ENCODE assay signal across 1 cellular context in the genomic region with DNA sequence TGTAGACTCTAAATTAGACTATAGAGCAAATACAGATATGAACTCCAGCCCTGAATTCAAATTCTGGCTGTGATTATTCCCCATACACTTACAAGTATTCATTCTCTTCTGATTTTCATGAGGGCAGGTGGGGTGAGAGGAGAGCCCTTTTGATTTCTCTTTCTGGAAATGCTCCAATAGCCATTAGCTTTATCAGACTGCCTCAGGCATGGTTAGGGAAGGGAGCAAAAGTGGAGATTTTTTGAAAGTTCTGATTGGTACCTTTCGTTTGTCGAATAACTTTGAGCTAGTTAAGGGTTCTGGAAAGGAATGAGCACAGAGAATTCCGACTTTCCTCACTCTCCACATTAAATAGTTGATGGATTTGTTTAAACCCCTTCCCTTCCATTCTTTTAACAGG.
TF ChIP-seq lines count a peak whose summit lies in the region.

No MANE protein-coding gene starts in this region.

TF ChIP-seq in K562, 482 proteins besides CTCF, POLR2A, EP300 and RAD21:
- TF ChIP-seq NFIC (IDR thresholded peaks at IDR 0.05), result peak; percentile 63
- TF ChIP-seq BCL6 (CRISPR knock-in tag; IDR thresholded peaks at IDR 0.05), result no peak
- TF ChIP-seq ZNF766 (CRISPR knock-in tag; conservative IDR thresholded peaks at IDR 0.05), result no peak
- TF ChIP-seq, protein P1, sequence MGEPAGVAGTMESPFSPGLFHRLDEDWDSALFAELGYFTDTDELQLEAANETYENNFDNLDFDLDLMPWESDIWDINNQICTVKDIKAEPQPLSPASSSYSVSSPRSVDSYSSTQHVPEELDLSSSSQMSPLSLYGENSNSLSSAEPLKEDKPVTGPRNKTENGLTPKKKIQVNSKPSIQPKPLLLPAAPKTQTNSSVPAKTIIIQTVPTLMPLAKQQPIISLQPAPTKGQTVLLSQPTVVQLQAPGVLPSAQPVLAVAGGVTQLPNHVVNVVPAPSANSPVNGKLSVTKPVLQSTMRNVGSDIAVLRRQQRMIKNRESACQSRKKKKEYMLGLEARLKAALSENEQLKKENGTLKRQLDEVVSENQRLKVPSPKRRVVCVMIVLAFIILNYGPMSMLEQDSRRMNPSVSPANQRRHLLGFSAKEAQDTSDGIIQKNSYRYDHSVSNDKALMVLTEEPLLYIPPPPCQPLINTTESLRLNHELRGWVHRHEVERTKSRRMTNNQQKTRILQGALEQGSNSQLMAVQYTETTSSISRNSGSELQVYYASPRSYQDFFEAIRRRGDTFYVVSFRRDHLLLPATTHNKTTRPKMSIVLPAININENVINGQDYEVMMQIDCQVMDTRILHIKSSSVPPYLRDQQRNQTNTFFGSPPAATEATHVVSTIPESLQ (CRISPR knock-in tag; IDR thresholded peaks at IDR 0.05), result no peak
- TF ChIP-seq, protein P2, sequence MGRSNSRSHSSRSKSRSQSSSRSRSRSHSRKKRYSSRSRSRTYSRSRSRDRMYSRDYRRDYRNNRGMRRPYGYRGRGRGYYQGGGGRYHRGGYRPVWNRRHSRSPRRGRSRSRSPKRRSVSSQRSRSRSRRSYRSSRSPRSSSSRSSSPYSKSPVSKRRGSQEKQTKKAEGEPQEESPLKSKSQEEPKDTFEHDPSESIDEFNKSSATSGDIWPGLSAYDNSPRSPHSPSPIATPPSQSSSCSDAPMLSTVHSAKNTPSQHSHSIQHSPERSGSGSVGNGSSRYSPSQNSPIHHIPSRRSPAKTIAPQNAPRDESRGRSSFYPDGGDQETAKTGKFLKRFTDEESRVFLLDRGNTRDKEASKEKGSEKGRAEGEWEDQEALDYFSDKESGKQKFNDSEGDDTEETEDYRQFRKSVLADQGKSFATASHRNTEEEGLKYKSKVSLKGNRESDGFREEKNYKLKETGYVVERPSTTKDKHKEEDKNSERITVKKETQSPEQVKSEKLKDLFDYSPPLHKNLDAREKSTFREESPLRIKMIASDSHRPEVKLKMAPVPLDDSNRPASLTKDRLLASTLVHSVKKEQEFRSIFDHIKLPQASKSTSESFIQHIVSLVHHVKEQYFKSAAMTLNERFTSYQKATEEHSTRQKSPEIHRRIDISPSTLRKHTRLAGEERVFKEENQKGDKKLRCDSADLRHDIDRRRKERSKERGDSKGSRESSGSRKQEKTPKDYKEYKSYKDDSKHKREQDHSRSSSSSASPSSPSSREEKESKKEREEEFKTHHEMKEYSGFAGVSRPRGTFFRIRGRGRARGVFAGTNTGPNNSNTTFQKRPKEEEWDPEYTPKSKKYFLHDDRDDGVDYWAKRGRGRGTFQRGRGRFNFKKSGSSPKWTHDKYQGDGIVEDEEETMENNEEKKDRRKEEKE (IDR thresholded peaks at IDR 0.05; ENCODE audit: borderline replicate concordance in 1 of 2, control insufficient read depth in 1 of 2, low read depth in 2 of 2, low read length in 1 of 2), result no peak
- TF ChIP-seq KDM1A (IDR thresholded peaks at IDR 0.05), result peak; percentile 81 to 84
- no peak for TF ChIP-seq ZNF384 (IDR thresholded peaks at IDR 0.05; ENCODE audit: low read depth, low read length)
- no peak for TF ChIP-seq JUNB (CRISPR knock-in tag; conservative IDR thresholded peaks at IDR 0.05)
- no peak for TF ChIP-seq THAP7 (CRISPR knock-in tag; IDR thresholded peaks at IDR 0.05)
- TF ChIP-seq RCOR1 (IDR thresholded peaks at IDR 0.05; ENCODE audit: borderline replicate concordance in 1 of 2, low read depth in 2 of 2, low read length in 2 of 2), result peak in 1 of 2 experiments; percentile 79; a peak in 2 of 4 replicates
- TF ChIP-seq STAT6 (CRISPR knock-in tag; IDR thresholded peaks at IDR 0.05), result no peak
- no peak for TF ChIP-seq ZNF512 (tag; IDR thresholded peaks at IDR 0.05)
- TF ChIP-seq NELFE (IDR thresholded peaks at IDR 0.05; ENCODE audit: insufficient read depth, insufficient read length), result no peak
- no peak for TF ChIP-seq MTF1 (CRISPR knock-in tag; IDR thresholded peaks at IDR 0.05; ENCODE audit: borderline replicate concordance)
- TF ChIP-seq, protein P3, sequence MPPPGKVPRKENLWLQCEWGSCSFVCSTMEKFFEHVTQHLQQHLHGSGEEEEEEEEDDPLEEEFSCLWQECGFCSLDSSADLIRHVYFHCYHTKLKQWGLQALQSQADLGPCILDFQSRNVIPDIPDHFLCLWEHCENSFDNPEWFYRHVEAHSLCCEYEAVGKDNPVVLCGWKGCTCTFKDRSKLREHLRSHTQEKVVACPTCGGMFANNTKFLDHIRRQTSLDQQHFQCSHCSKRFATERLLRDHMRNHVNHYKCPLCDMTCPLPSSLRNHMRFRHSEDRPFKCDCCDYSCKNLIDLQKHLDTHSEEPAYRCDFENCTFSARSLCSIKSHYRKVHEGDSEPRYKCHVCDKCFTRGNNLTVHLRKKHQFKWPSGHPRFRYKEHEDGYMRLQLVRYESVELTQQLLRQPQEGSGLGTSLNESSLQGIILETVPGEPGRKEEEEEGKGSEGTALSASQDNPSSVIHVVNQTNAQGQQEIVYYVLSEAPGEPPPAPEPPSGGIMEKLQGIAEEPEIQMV (tag; conservative IDR thresholded peaks at IDR 0.05; ENCODE audit: low read depth), result no peak
- no peak for TF ChIP-seq MYC (IDR thresholded peaks at IDR 0.05; ENCODE audit: low read depth, low read length)
- no peak for TF ChIP-seq MYC (CRISPR knock-in tag; IDR thresholded peaks at IDR 0.05; ENCODE audit: borderline replicate concordance, low read depth)
- TF ChIP-seq ZNF445 (CRISPR knock-in tag; IDR thresholded peaks at IDR 0.05; ENCODE audit: low read depth), result no peak
- TF ChIP-seq MITF (IDR thresholded peaks at IDR 0.05), result no peak
- no peak for TF ChIP-seq MCM3 (IDR thresholded peaks at IDR 0.05)
- TF ChIP-seq ZNF696 (CRISPR knock-in tag; conservative IDR thresholded peaks at IDR 0.05), result no peak
- peak; percentile 27 for TF ChIP-seq TCF3 (CRISPR knock-in tag; IDR thresholded peaks at IDR 0.05)
- TF ChIP-seq GTF2E2 (tag; IDR thresholded peaks at IDR 0.05), result no peak
- TF ChIP-seq ARID3B (CRISPR knock-in tag; IDR thresholded peaks at IDR 0.05; ENCODE audit: borderline replicate concordance), result no peak
- TF ChIP-seq CBFA2T3 (IDR thresholded peaks at IDR 0.05), result peak; percentile 54
- TF ChIP-seq, protein P4, sequence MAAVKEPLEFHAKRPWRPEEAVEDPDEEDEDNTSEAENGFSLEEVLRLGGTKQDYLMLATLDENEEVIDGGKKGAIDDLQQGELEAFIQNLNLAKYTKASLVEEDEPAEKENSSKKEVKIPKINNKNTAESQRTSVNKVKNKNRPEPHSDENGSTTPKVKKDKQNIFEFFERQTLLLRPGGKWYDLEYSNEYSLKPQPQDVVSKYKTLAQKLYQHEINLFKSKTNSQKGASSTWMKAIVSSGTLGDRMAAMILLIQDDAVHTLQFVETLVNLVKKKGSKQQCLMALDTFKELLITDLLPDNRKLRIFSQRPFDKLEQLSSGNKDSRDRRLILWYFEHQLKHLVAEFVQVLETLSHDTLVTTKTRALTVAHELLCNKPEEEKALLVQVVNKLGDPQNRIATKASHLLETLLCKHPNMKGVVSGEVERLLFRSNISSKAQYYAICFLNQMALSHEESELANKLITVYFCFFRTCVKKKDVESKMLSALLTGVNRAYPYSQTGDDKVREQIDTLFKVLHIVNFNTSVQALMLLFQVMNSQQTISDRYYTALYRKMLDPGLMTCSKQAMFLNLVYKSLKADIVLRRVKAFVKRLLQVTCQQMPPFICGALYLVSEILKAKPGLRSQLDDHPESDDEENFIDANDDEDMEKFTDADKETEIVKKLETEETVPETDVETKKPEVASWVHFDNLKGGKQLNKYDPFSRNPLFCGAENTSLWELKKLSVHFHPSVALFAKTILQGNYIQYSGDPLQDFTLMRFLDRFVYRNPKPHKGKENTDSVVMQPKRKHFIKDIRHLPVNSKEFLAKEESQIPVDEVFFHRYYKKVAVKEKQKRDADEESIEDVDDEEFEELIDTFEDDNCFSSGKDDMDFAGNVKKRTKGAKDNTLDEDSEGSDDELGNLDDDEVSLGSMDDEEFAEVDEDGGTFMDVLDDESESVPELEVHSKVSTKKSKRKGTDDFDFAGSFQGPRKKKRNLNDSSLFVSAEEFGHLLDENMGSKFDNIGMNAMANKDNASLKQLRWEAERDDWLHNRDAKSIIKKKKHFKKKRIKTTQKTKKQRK (IDR thresholded peaks at IDR 0.05; ENCODE audit: borderline replicate concordance, low read depth, low read length), result no peak
- TF ChIP-seq KHSRP (IDR thresholded peaks at IDR 0.05), result no peak
